In genomic region chr7:133401225-133401624, GRCh38 we compare ENCODE assay signal across 22 cellular contexts.
DNase-seq lines count a peak whose midpoint lies in the region; ATAC-seq, FAIRE-seq and TF ChIP-seq lines count a peak whose summit lies in the region.
"Had no signal": no experiment of that assay in that cellular context is flagged by ENCODE, and none has a peak within 500 bp of the region (broad histone marks: within the 10 kb centered on the region; RNA-seq: fewer than 3 reads in every experiment).

No MANE protein-coding gene starts in this region.

- H3K9me3 ChIP-seq in astrocyte (ENCODE audit: insufficient read depth, low read depth, low read length) (no peaks in the 10 kb centered on the region), left lung (no peaks in the 10 kb centered on the region)
- H3K9me3 ChIP-seq: HAP-1, SJCRH30 had no signal

- no peak overlapping the region for H2AFZ ChIP-seq in astrocyte (ENCODE audit: low read depth, low read length)

- peak; percentile 55 for FAIRE-seq in astrocyte (lab: Jason Lieb, UNC)
- FAIRE-seq: D721Med, GM19239 had no signal

- H3K4me3 ChIP-seq in AG04449 (ENCODE audit: low read depth, low read length) (no peak overlapping the region), astrocyte (ENCODE audit: insufficient read depth, low read depth, low read length) (no peak overlapping the region), left lung (no peak overlapping the region)
- H3K4me3 ChIP-seq: HAP-1, SJCRH30 had no signal

- H3K27me3 ChIP-seq in astrocyte (ENCODE audit: insufficient read depth, low read length) = no peaks in the 10 kb centered on the region
- no peaks in the 10 kb centered on the region for H3K27me3 ChIP-seq in left lung
- H3K27me3 ChIP-seq: SJCRH30 had no signal

- H3K4me2 ChIP-seq in astrocyte (ENCODE audit: low read length) = no peak overlapping the region

- DNase-seq in AG04449 (ENCODE audit: low read depth, low spot score) (peak; percentile 10), GM04503 (ENCODE audit: low read depth) (peak; percentile 20), astrocyte (ENCODE audit: low read depth) (peak; percentile 31), left lung (no peak), WTC11 (ENCODE audit: low spot score) (no peak), 8988T (no peak)
- no peak for DNase-seq in activated CD8-positive, alpha-beta memory T cell treated with anti-CD3 and anti-CD28 coated beads, Interleukin-2, amount 50 U/mL, for 48 hours
- DNase-seq: C1 segment of cervical spinal cord; CD8-positive, alpha-beta memory T cell; MM.1S; NCI-H1092; NCI-H1436 treated with DMSO at 0.1 percent for 48 hours; NCI-H2029; NCI-H2171; NCI-H446; SJCRH30 had no signal

- peak; percentile 19 for ATAC-seq in left lung
- ATAC-seq in WTC11 = no peak
- ATAC-seq in GM18520 (IDR thresholded peaks at IDR 0.05; ENCODE audit: unreplicated experiment) = no peak
- ATAC-seq: Panc1 had no signal

- no peak overlapping the region for H3K27ac Mint-ChIP-seq in astrocyte (ENCODE audit: unreplicated experiment)
- H3K27ac Mint-ChIP-seq in WTC11 = no peak overlapping the region

- H3K36me3 ChIP-seq in astrocyte (ENCODE audit: insufficient read depth, low read length) = no peaks in the 10 kb centered on the region
- H3K36me3 ChIP-seq in left lung = no peaks in the 10 kb centered on the region
- H3K36me3 ChIP-seq: HAP-1, SJCRH30 had no signal

- H3K9ac ChIP-seq in astrocyte (ENCODE audit: low read length) = no peak overlapping the region

- H3K27me3 Mint-ChIP-seq in astrocyte (ENCODE audit: low read depth, unreplicated experiment) (no peaks in the 10 kb centered on the region), WTC11 (ENCODE audit: low read depth) (no peaks in the 10 kb centered on the region)
- H3K27me3 Mint-ChIP-seq: CD8-positive, alpha-beta memory T cell had no signal

- peaks cover 8% of the 10 kb centered on the region for H4K20me1 ChIP-seq in astrocyte (ENCODE audit: insufficient read depth, low read length)

- TF ChIP-seq CTCF in AG04449 (IDR thresholded peaks at IDR 0.05; ENCODE audit: insufficient read depth, low read length, missing control alignments) (no peak), astrocyte (IDR thresholded peaks at IDR 0.05; ENCODE audit: insufficient read depth, low read depth, low read length) (no peak), left lung (IDR thresholded peaks at IDR 0.05) (no peak), WTC11 (IDR thresholded peaks at IDR 0.05) (no peak)

- H3K36me3 Mint-ChIP-seq in astrocyte (ENCODE audit: low read depth, unreplicated experiment) (peaks cover 3% of the 10 kb centered on the region), WTC11 (no peaks in the 10 kb centered on the region)

- H3K79me2 ChIP-seq in astrocyte (ENCODE audit: insufficient read depth, low read length) = no peaks in the 10 kb centered on the region

- H3K9me3 Mint-ChIP-seq in astrocyte (ENCODE audit: unreplicated experiment) (no peaks in the 10 kb centered on the region), WTC11 (no peaks in the 10 kb centered on the region)

- H3K4me1 Mint-ChIP-seq in astrocyte (ENCODE audit: low read depth, unreplicated experiment) (peaks cover 9% of the 10 kb centered on the region), WTC11 (peaks cover 39% of the 10 kb centered on the region)

- POLR2A ChIA-PET in AG04449 (lab: Yijun Ruan, JAX) = no interaction called here
- POLR2A ChIA-PET in WTC11 (lab: Charles Lee) = no interaction called here

- no peaks in the 10 kb centered on the region for H3K4me1 ChIP-seq in astrocyte (ENCODE audit: insufficient read depth, low read length)
- H3K4me1 ChIP-seq in left lung = peaks cover 6 to 7% of the 10 kb centered on the region in 2 donors
- H3K4me1 ChIP-seq: HAP-1, SJCRH30 had no signal

- CTCF ChIA-PET in AG04449 (lab: Yijun Ruan, JAX) (interaction anchor here (0.6 to 3.6 kb wide), 4 partner anchors 9 to 453 kb away, joined by 3 to 13 read pairs (median 4); no protein-coding TSS in a partner anchor), WTC11 (lab: Charles Lee) (no interaction called here)

- H3K4me3 Mint-ChIP-seq in astrocyte (ENCODE audit: unreplicated experiment) (no peak overlapping the region), WTC11 (no peak overlapping the region)
- H3K4me3 Mint-ChIP-seq: CD8-positive, alpha-beta memory T cell had no signal

- no peak overlapping the region for H3K27ac ChIP-seq in astrocyte (ENCODE audit: low read depth, low read length)
- no peak overlapping the region for H3K27ac ChIP-seq in left lung
- H3K27ac ChIP-seq: 22Rv1, SJCRH30 had no signal

- intact Hi-C loops in left lung (cut with DNase I) = no loop called here

TF ChIP-seq in WTC11, 78 proteins besides CTCF, POLR2A, EP300 and RAD21 (continues in another document):
- TF ChIP-seq STAT6 (CRISPR knock-in tag; conservative IDR thresholded peaks at IDR 0.05; ENCODE audit: low read depth) (no peak), EMX1 (CRISPR knock-in tag; IDR thresholded peaks at IDR 0.05) (no peak), E2F1 (CRISPR knock-in tag; IDR thresholded peaks at IDR 0.05) (no peak), PREB (CRISPR knock-in tag; IDR thresholded peaks at IDR 0.05; ENCODE audit: borderline replicate concordance) (no peak), GRHL2 (CRISPR knock-in tag; IDR thresholded peaks at IDR 0.05; ENCODE audit: insufficient replicate concordance, severe bottlenecking) (no peak), ZBTB21 (CRISPR knock-in tag; IDR thresholded peaks at IDR 0.05; ENCODE audit: borderline replicate concordance) (no peak), AR (CRISPR knock-in tag; IDR thresholded peaks at IDR 0.05) (no peak)

Comparison
In these comparisons a context has a peak if more than half of its experiments do, and no peak if none do; other contexts are left out.
1. DNase-seq: peak in AG04449 (single experiment), GM04503 (single experiment) and astrocyte (single experiment); none in left lung (0 of 2), WTC11 (single experiment), 8988T (single experiment) and activated CD8-positive, alpha-beta memory T cell treated with anti-CD3 and anti-CD28 coated beads, Interleukin-2, amount 50 U/mL, for 48 hours (single experiment).